Comparison of ENCODE assay signal across 20 cellular contexts in the genomic region with DNA sequence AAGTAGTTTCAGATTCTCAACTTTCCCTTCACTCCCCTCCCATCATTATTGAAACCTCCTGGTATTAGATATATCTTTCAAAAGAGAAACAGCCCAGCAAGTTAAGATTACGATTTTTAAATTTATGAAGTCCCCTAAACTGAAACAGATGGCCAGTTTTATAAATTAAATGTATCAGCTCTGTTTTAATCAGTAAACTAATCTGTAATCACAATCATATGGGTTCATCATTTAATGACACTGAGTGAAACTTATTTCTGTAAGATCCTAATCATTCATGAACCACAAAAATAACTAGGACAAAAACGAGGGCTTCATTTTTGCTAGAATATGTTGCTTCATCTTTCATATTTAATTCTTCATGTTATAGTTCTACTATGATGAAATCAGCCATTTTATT.
DNase-seq lines count a peak whose midpoint lies in the region; ATAC-seq, FAIRE-seq and TF ChIP-seq lines count a peak whose summit lies in the region.
"Had no signal": no experiment of that assay in that cellular context is flagged by ENCODE, and none has a peak within 500 bp of the region (broad histone marks: within the 10 kb centered on the region; RNA-seq: fewer than 3 reads in every experiment).

No MANE protein-coding gene starts in this region.

- H3K4me3 ChIP-seq in hepatocyte (no peak overlapping the region), smooth muscle cell (no peak overlapping the region)
- H3K4me3 ChIP-seq: GM23248, HAP-1 had no signal

- H4K20me1 ChIP-seq in hepatocyte (ENCODE audit: insufficient read depth, poor library complexity, severe bottlenecking), result no peaks in the 10 kb centered on the region
- no peaks in the 10 kb centered on the region for H4K20me1 ChIP-seq in smooth muscle cell (ENCODE audit: low read depth)

- no peaks in the 10 kb centered on the region for H3K36me3 Mint-ChIP-seq in activated naive CD4-positive, alpha-beta T cell treated with anti-CD3 and anti-CD28 coated beads for 36 hours (ENCODE audit: low read depth)

- no peaks in the 10 kb centered on the region for H3K4me1 ChIP-seq in hepatocyte (ENCODE audit: insufficient read depth)
- no peaks in the 10 kb centered on the region for H3K4me1 ChIP-seq in smooth muscle cell (ENCODE audit: low read depth)

- no peaks in the 10 kb centered on the region for H3K9me3 Mint-ChIP-seq in activated naive CD4-positive, alpha-beta T cell treated with anti-CD3 and anti-CD28 coated beads for 36 hours
- H3K9me3 Mint-ChIP-seq: CD4-positive, alpha-beta T cell had no signal

- no peak for DNase-seq in D721Med (ENCODE audit: insufficient read length, low spot score)
- no peak for DNase-seq in hepatocyte (ENCODE audit: low spot score)
- no peak for DNase-seq in smooth muscle cell (lab: John Stamatoyannopoulos, UW; ENCODE audit: unreplicated experiment)
- no peak for DNase-seq in activated naive CD4-positive, alpha-beta T cell treated with anti-CD3 and anti-CD28 coated beads for 36 hours
- DNase-seq in HuH-7 (ENCODE audit: low spot score), result no peak
- DNase-seq in DMS 273 (lab: John Stamatoyannopoulos, UW; ENCODE audit: unreplicated experiment), result no peak
- DNase-seq: 8988T; ACHN; C1 segment of cervical spinal cord; Calu3; CD4-positive, alpha-beta T cell; DMS153; DMS79 treated with DMSO at 0.1 percent for 48 hours; EL; GM23248 had no signal

- H3K27me3 Mint-ChIP-seq in activated naive CD4-positive, alpha-beta T cell treated with anti-CD3 and anti-CD28 coated beads for 36 hours (ENCODE audit: low read depth), result no peaks in the 10 kb centered on the region
- H3K27me3 Mint-ChIP-seq: CD4-positive, alpha-beta T cell had no signal

- H3K4me2 ChIP-seq in hepatocyte (peak overlapping the region; percentile 24), smooth muscle cell (peak overlapping the region; percentile 49)

- WGBS in hepatocyte (ENCODE audit: low lambda C conversion rate, missing lambda C conversion rate), result 56% methylated on average over 2 of the region's 2 CpGs
- 81% methylated on average over 2 of the region's 2 CpGs for WGBS in smooth muscle cell (ENCODE audit: low lambda C conversion rate)

- no peaks in the 10 kb centered on the region for H3K36me3 ChIP-seq in hepatocyte (replicated peaks; ENCODE audit: insufficient read depth, low read depth)
- no peaks in the 10 kb centered on the region for H3K36me3 ChIP-seq in smooth muscle cell (ENCODE audit: low read depth)
- H3K36me3 ChIP-seq: HAP-1 had no signal

- H3K9me2 ChIP-seq in hepatocyte (replicated peaks; ENCODE audit: insufficient read depth), result no peaks in the 10 kb centered on the region

- H2AFZ ChIP-seq in hepatocyte (no peak overlapping the region), smooth muscle cell (ENCODE audit: low read depth) (no peak overlapping the region)
- H2AFZ ChIP-seq: GM23248 had no signal

- peak overlapping the region; percentile 62 for H3K27ac ChIP-seq in hepatocyte
- H3K27ac ChIP-seq in smooth muscle cell (ENCODE audit: low read depth), result peak overlapping the region; percentile 2
- H3K27ac ChIP-seq: GM23248 had no signal

- no peaks in the 10 kb centered on the region for H3K4me1 Mint-ChIP-seq in activated naive CD4-positive, alpha-beta T cell treated with anti-CD3 and anti-CD28 coated beads for 36 hours (ENCODE audit: low read depth)
- H3K4me1 Mint-ChIP-seq: B cell had no signal

- H3K9me3 ChIP-seq in hepatocyte (ENCODE audit: low read depth) (no peaks in the 10 kb centered on the region), smooth muscle cell (replicated peaks; ENCODE audit: low read depth) (no peaks in the 10 kb centered on the region)
- H3K9me3 ChIP-seq: HAP-1 had no signal

- intact Hi-C loops in activated naive CD4-positive, alpha-beta T cell treated with anti-CD3 and anti-CD28 coated beads for 36 hours (cut with micrococcal nuclease), result no loop called here

- CTCF ChIA-PET in activated naive CD4-positive, alpha-beta T cell treated with anti-CD3 and anti-CD28 coated beads for 36 hours (lab: Charles Lee), result no interaction called here

- TF ChIP-seq CTCF in D721Med (IDR thresholded peaks at IDR 0.05; ENCODE audit: insufficient read depth, missing control alignments) (no peak), hepatocyte (IDR thresholded peaks at IDR 0.05; ENCODE audit: poor library complexity) (no peak), smooth muscle cell (IDR thresholded peaks at IDR 0.05; ENCODE audit: borderline replicate concordance, insufficient read depth, poor library complexity, severe bottlenecking) (no peak)

- H3K9ac ChIP-seq in smooth muscle cell (ENCODE audit: low read depth), result no peak overlapping the region
- H3K9ac ChIP-seq: GM23248 had no signal

- H3K4me3 Mint-ChIP-seq in activated naive CD4-positive, alpha-beta T cell treated with anti-CD3 and anti-CD28 coated beads for 36 hours, result no peak overlapping the region
- H3K4me3 Mint-ChIP-seq: B cell; CD4-positive, alpha-beta T cell had no signal

- H3K27ac Mint-ChIP-seq in activated naive CD4-positive, alpha-beta T cell treated with anti-CD3 and anti-CD28 coated beads for 36 hours, result no peak overlapping the region
- H3K27ac Mint-ChIP-seq: B cell; CD4-positive, alpha-beta T cell had no signal

- H3K27me3 ChIP-seq in hepatocyte (no peaks in the 10 kb centered on the region), smooth muscle cell (ENCODE audit: low read depth) (no peaks in the 10 kb centered on the region)

- H3K79me2 ChIP-seq in hepatocyte (no peaks in the 10 kb centered on the region), smooth muscle cell (ENCODE audit: low read depth) (no peaks in the 10 kb centered on the region)

- ATAC-seq in SK-N-SH treated with all-trans-retinoic acid at 6 μM for 48 hours, result peak; percentile 42; the same call in 1 of the 3 replicates

- H3F3A ChIP-seq in smooth muscle cell (ENCODE audit: low read depth), result no peaks in the 10 kb centered on the region

- peak; percentile 29 for FAIRE-seq in D721Med (lab: Jason Lieb, UNC)
- FAIRE-seq: G401.6, GM12891 had no signal

TF ChIP-seq in SK-N-SH treated with all-trans-retinoic acid at 6 μM for 48 hours, 23 proteins besides CTCF, POLR2A, EP300 and RAD21:
- TF ChIP-seq, protein P1, sequence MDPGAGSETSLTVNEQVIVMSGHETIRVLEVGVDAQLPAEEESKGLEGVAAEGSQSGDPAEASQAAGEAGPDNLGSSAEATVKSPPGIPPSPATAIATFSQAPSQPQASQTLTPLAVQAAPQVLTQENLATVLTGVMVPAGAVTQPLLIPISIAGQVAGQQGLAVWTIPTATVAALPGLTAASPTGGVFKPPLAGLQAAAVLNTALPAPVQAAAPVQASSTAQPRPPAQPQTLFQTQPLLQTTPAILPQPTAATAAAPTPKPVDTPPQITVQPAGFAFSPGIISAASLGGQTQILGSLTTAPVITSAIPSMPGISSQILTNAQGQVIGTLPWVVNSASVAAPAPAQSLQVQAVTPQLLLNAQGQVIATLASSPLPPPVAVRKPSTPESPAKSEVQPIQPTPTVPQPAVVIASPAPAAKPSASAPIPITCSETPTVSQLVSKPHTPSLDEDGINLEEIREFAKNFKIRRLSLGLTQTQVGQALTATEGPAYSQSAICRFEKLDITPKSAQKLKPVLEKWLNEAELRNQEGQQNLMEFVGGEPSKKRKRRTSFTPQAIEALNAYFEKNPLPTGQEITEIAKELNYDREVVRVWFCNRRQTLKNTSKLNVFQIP (CRISPR knock-in tag; IDR thresholded peaks at IDR 0.05; ENCODE audit: borderline replicate concordance, low read depth), result no peak
- TF ChIP-seq, protein P2, sequence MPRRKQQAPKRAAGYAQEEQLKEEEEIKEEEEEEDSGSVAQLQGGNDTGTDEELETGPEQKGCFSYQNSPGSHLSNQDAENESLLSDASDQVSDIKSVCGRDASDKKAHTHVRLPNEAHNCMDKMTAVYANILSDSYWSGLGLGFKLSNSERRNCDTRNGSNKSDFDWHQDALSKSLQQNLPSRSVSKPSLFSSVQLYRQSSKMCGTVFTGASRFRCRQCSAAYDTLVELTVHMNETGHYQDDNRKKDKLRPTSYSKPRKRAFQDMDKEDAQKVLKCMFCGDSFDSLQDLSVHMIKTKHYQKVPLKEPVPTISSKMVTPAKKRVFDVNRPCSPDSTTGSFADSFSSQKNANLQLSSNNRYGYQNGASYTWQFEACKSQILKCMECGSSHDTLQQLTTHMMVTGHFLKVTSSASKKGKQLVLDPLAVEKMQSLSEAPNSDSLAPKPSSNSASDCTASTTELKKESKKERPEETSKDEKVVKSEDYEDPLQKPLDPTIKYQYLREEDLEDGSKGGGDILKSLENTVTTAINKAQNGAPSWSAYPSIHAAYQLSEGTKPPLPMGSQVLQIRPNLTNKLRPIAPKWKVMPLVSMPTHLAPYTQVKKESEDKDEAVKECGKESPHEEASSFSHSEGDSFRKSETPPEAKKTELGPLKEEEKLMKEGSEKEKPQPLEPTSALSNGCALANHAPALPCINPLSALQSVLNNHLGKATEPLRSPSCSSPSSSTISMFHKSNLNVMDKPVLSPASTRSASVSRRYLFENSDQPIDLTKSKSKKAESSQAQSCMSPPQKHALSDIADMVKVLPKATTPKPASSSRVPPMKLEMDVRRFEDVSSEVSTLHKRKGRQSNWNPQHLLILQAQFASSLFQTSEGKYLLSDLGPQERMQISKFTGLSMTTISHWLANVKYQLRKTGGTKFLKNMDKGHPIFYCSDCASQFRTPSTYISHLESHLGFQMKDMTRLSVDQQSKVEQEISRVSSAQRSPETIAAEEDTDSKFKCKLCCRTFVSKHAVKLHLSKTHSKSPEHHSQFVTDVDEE (CRISPR knock-in tag; IDR thresholded peaks at IDR 0.05), result 0 out of 2 replicates have a peak, but pooled peaks have one; percentile 18
- TF ChIP-seq TCF4 (CRISPR knock-in tag; IDR thresholded peaks at IDR 0.05; ENCODE audit: borderline replicate concordance), result peak; percentile 90; the same call in 1 of the 2 replicates
- TF ChIP-seq ISL1 (CRISPR knock-in tag; IDR thresholded peaks at IDR 0.05), result peak; percentile 56; the same call in 1 of the 2 replicates
